In the genomic region with DNA sequence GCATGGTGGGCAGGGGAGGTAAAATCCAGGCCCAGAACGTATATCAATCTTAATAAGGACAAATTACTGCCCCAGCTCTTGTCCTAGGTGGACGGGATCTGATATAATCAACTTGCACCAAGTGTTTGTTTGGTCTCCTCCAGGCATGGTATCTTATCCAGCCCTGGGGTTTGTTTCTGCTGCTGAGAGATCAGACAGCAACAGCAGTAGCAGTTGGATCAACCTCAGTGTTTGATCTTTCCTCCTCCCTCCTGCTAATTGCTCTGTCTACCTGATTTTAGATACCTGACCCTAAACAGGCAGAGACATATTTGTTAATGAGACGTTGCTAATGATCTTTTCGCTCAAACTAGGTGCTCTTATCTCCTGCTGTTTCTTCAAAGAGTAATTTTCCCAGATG, we compare ENCODE assay signal across 17 cellular contexts.
A peak's percentile ranks its signal among the peaks of the same experiment; 100 is the strongest.
DNase-seq lines count a peak whose midpoint lies in the region; ATAC-seq and TF ChIP-seq lines count a peak whose summit lies in the region.
"Had no signal": no experiment of that assay in that cellular context is flagged by ENCODE, and none has a peak within 500 bp of the region (broad histone marks: within the 10 kb centered on the region; RNA-seq: fewer than 3 reads in every experiment).

No MANE protein-coding gene starts in this region.

- peak overlapping the region; percentile 94 for H3K27ac Mint-ChIP-seq in activated CD4-positive, alpha-beta T cell treated with anti-CD3 and anti-CD28 coated beads for 36 hours
- H3K27ac Mint-ChIP-seq in Calu3 (ENCODE audit: unreplicated experiment) (peak overlapping the region; percentile 88), naive B cell (peak overlapping the region; percentile 6 to 75 (median 66))
- peak overlapping the region; percentile 90 for H3K27ac Mint-ChIP-seq in activated T-helper 17 cell treated with anti-CD3 and anti-CD28 coated beads, Interleukin-2, amount 50 U/mL, for 72 hours

- CTCF ChIA-PET in activated CD4-positive, alpha-beta T cell treated with anti-CD3 and anti-CD28 coated beads for 36 hours (lab: Charles Lee) = interaction anchor here (0.8 to 7.5 kb wide), 14 partner anchors 16 to 315 kb away, joined by 3 to 63 read pairs (median 6); no protein-coding TSS in a partner anchor
- CTCF ChIA-PET in Calu3 (lab: Charles Lee) = interaction anchor here (1.7 kb wide), 1 partner anchor 14 kb away, joined by 14 read pairs; no protein-coding TSS in a partner anchor

- H3K4me1 Mint-ChIP-seq in activated CD4-positive, alpha-beta T cell treated with anti-CD3 and anti-CD28 coated beads for 36 hours = peaks cover 87% of the 10 kb centered on the region
- peaks cover 39% of the 10 kb centered on the region for H3K4me1 Mint-ChIP-seq in Calu3 (ENCODE audit: low read depth, unreplicated experiment)
- H3K4me1 Mint-ChIP-seq in activated T-helper 17 cell treated with anti-CD3 and anti-CD28 coated beads, Interleukin-2, amount 50 U/mL, for 72 hours = peaks cover 39% of the 10 kb centered on the region
- H3K4me1 Mint-ChIP-seq in naive B cell = peaks cover 44 to 53% (median 53%) of the 10 kb centered on the region in 3 donors

- TF ChIP-seq CTCF in Calu3 (IDR thresholded peaks at IDR 0.05; ENCODE audit: unreplicated experiment) = no peak

- no peaks in the 10 kb centered on the region for H3K27me3 Mint-ChIP-seq in activated CD4-positive, alpha-beta T cell treated with anti-CD3 and anti-CD28 coated beads for 36 hours
- H3K27me3 Mint-ChIP-seq in Calu3 (ENCODE audit: unreplicated experiment) = no peaks in the 10 kb centered on the region
- H3K27me3 Mint-ChIP-seq in activated T-helper 17 cell treated with anti-CD3 and anti-CD28 coated beads, Interleukin-2, amount 50 U/mL, for 72 hours = no peaks in the 10 kb centered on the region
- H3K27me3 Mint-ChIP-seq in naive B cell = no peaks in the 10 kb centered on the region
- H3K27me3 Mint-ChIP-seq: naive thymus-derived CD8-positive, alpha-beta T cell had no signal

- no TSS peak for BruUV-seq in Calu3 (replicated peaks; lab: Mats Ljungman, UMichigan)

- no peak for DNase-seq in activated CD4-positive, alpha-beta T cell treated with anti-CD3 and anti-CD28 coated beads for 36 hours
- no peak for DNase-seq in activated CD4-positive, alpha-beta T cell treated with anti-CD3 and anti-CD28 coated beads for 1 hour
- DNase-seq in Calu3 (no peak), naive B cell (no peak), NCI-H226 (no peak)
- DNase-seq: amniotic stem cell; foreskin keratinocyte; GDM1; SHP77 treated with DMSO at 0.1 percent for 48 hours; stimulated activated CD4-positive, alpha-beta T cell treated with anti-CD3 and anti-CD28 coated beads, Interleukin-2, amount 100 ng/mL, for 24 hours; T-helper 9 cell; upper lobe of right lung had no signal

- ATAC-seq in activated CD4-positive, alpha-beta T cell treated with anti-CD3 and anti-CD28 coated beads for 36 hours = no peak
- ATAC-seq in activated T-helper 17 cell treated with anti-CD3 and anti-CD28 coated beads, Interleukin-2, amount 50 U/mL, for 72 hours (replicated peaks) = no peak
- ATAC-seq in naive B cell (ENCODE audit: low read depth in 2 of 2) (no peak), HG03378 (IDR thresholded peaks at IDR 0.05; ENCODE audit: unreplicated experiment) (no peak), GM18498 (IDR thresholded peaks at IDR 0.05; ENCODE audit: unreplicated experiment) (no peak)
- ATAC-seq: A549, upper lobe of right lung had no signal

- peaks cover 4% of the 10 kb centered on the region for H3K36me3 Mint-ChIP-seq in activated CD4-positive, alpha-beta T cell treated with anti-CD3 and anti-CD28 coated beads for 36 hours (ENCODE audit: low read depth)
- H3K36me3 Mint-ChIP-seq in Calu3 (ENCODE audit: insufficient read depth, unreplicated experiment) = peaks cover 8% of the 10 kb centered on the region
- H3K36me3 Mint-ChIP-seq in activated T-helper 17 cell treated with anti-CD3 and anti-CD28 coated beads, Interleukin-2, amount 50 U/mL, for 72 hours (ENCODE audit: low read depth) = peaks cover 2% of the 10 kb centered on the region
- no peaks in the 10 kb centered on the region for H3K36me3 Mint-ChIP-seq in naive B cell
- H3K36me3 Mint-ChIP-seq: naive thymus-derived CD8-positive, alpha-beta T cell had no signal

- intact Hi-C loops in activated CD4-positive, alpha-beta T cell treated with anti-CD3 and anti-CD28 coated beads for 36 hours (cut with DNase I, micrococcal nuclease) = loop anchor here (2.0 to 5.0 kb wide), 3 partner anchors 46 to 445 kb away; a partner anchor contains a TSS
- intact Hi-C loops in Calu3 (cut with micrococcal nuclease; ENCODE audit: unreplicated experiment) = loop anchor here (10.0 kb wide), 2 partner anchors 182 to 212 kb away; no protein-coding TSS in a partner anchor

- peak overlapping the region; percentile 8 for H3K4me3 Mint-ChIP-seq in activated CD4-positive, alpha-beta T cell treated with anti-CD3 and anti-CD28 coated beads for 36 hours
- H3K4me3 Mint-ChIP-seq in Calu3 (ENCODE audit: low read depth, unreplicated experiment) = no peak overlapping the region
- peak overlapping the region; percentile 61 for H3K4me3 Mint-ChIP-seq in activated T-helper 17 cell treated with anti-CD3 and anti-CD28 coated beads, Interleukin-2, amount 50 U/mL, for 72 hours
- peak overlapping the region in 3 of 8 donors; percentile 3 to 61 (median 51) for H3K4me3 Mint-ChIP-seq in naive B cell

- POLR2A ChIA-PET in activated CD4-positive, alpha-beta T cell treated with anti-CD3 and anti-CD28 coated beads for 36 hours (lab: Charles Lee) = interaction anchor here (0.7 to 1.7 kb wide), 7 partner anchors 8 to 178 kb away, joined by 3 to 10 read pairs (median 4); no protein-coding TSS in a partner anchor

- H3K9me3 Mint-ChIP-seq in activated CD4-positive, alpha-beta T cell treated with anti-CD3 and anti-CD28 coated beads for 36 hours (ENCODE audit: low read depth) = no peaks in the 10 kb centered on the region
- H3K9me3 Mint-ChIP-seq in Calu3 (ENCODE audit: low read depth, unreplicated experiment) = no peaks in the 10 kb centered on the region
- no peaks in the 10 kb centered on the region for H3K9me3 Mint-ChIP-seq in activated T-helper 17 cell treated with anti-CD3 and anti-CD28 coated beads, Interleukin-2, amount 50 U/mL, for 72 hours
- no peaks in the 10 kb centered on the region for H3K9me3 Mint-ChIP-seq in naive B cell
- H3K9me3 Mint-ChIP-seq: naive thymus-derived CD8-positive, alpha-beta T cell had no signal
